ENCODE assay signal across 1 cellular context in genomic region chr2:46915281-46915810, GRCh38.
TF ChIP-seq lines count a peak whose summit lies in the region.

TSS of gene MCFD2 (minus strand) at chr2:46915806. CDS start at chr2:46909171, 6,635 bp downstream.

TF ChIP-seq in HepG2, 621 proteins besides CTCF, POLR2A, EP300 and RAD21 (continued from another document):
- TF ChIP-seq STAT6 (CRISPR knock-in tag; IDR thresholded peaks at IDR 0.05; ENCODE audit: borderline replicate concordance) (no peak), ZBED4 (CRISPR knock-in tag; IDR thresholded peaks at IDR 0.05; ENCODE audit: borderline replicate concordance) (0 out of 2 replicates have a peak, but pooled peaks have one; percentile 15), ZNF549 (CRISPR knock-in tag; IDR thresholded peaks at IDR 0.05) (no peak), KDM5A (IDR thresholded peaks at IDR 0.05; ENCODE audit: borderline replicate concordance, low read length) (no peak), KDM3A (CRISPR knock-in tag; IDR thresholded peaks at IDR 0.05; ENCODE audit: low read depth) (no peak), ZNF761 (CRISPR knock-in tag; conservative IDR thresholded peaks at IDR 0.05) (peak; percentile 35; the same call in 1 of the 2 replicates), HDAC6 (IDR thresholded peaks at IDR 0.05; ENCODE audit: low read depth, low read length) (no peak), ZBTB1 (CRISPR knock-in tag; IDR thresholded peaks at IDR 0.05; ENCODE audit: borderline replicate concordance) (0 out of 2 replicates have a peak, but pooled peaks have one; percentile 57), TFDP2 (CRISPR knock-in tag; IDR thresholded peaks at IDR 0.05) (0 out of 2 replicates have a peak, but pooled peaks have one; percentile 29), TRIM22 (IDR thresholded peaks at IDR 0.05) (no peak), FOXJ3 (CRISPR knock-in tag; IDR thresholded peaks at IDR 0.05; ENCODE audit: borderline replicate concordance) (peak; percentile 14; the same call in 1 of the 2 replicates), TBX2 (CRISPR knock-in tag; IDR thresholded peaks at IDR 0.05; ENCODE audit: borderline replicate concordance) (peak; percentile 40; the same call in 1 of the 2 replicates), SMAD1 (CRISPR knock-in tag; IDR thresholded peaks at IDR 0.05; ENCODE audit: borderline replicate concordance, low read depth) (no peak), ZNF687 (CRISPR knock-in tag; IDR thresholded peaks at IDR 0.05) (peak; percentile 80; the same call in 1 of the 2 replicates), TOPORS (CRISPR knock-in tag; IDR thresholded peaks at IDR 0.05) (no peak), CSRNP1 (CRISPR knock-in tag; IDR thresholded peaks at IDR 0.05) (no peak)
